ENCODE assay signal across 12 cellular contexts in the genomic region with DNA sequence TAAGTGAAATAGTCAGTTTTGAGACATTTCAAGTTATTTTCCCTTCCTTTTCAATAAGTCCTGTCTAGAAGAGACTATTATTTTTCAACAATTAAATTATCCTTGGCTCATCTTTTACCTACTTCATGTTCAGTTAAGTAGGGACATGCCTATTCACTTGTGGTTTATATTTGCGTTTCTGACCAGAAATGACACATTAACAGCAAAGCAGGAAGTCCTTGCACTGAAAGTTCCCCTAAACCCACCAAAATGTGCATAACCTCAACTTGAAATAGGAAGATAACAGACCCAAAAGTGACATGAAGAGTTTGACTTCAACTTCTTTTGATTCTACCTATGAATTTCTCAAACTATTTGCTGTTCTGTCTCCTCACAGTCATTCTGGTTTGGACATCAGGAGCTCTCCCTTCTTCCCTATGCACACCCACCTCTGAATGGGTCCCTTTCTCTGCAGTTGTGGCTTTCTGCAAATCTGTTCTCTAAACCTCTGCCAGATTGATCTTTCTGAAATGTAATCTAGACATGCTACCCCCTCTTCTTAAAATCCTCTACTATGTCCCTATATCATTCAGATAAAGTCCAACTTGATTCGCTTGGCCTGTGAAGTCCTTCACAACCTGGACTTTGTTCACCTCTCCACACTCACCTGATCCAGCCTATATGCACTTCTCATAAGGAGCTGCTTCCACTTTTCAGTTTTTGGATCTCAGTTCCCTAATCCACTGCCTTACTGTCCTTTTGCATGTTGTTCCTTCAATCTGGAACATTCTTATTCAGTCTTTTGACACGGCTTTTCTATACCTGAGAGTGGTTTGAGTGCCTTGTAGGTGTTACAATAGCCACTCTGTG.
DNase-seq lines count a peak whose midpoint lies in the region; ATAC-seq and TF ChIP-seq lines count a peak whose summit lies in the region.
"Had no signal": no experiment of that assay in that cellular context is flagged by ENCODE, and none has a peak within 500 bp of the region (broad histone marks: within the 10 kb centered on the region; RNA-seq: fewer than 3 reads in every experiment).

No MANE protein-coding gene starts in this region.

- no peak for TF ChIP-seq EP300 in transverse colon (IDR thresholded peaks at IDR 0.05; ENCODE audit: low read depth)

- H3K36me3 ChIP-seq in transverse colon = no peaks in the 10 kb centered on the region
- H3K36me3 ChIP-seq in heart left ventricle = no peaks in the 10 kb centered on the region

- H3K27ac Mint-ChIP-seq in activated B cell treated with CpG ODN at 0.5 μM for 24 hours = peak overlapping the region; percentile 47
- H3K27ac Mint-ChIP-seq in activated naive CD4-positive, alpha-beta T cell treated with anti-CD3 and anti-CD28 coated beads, Interleukin-2, amount 50 U/mL, for 72 hours = no peak overlapping the region
- H3K27ac Mint-ChIP-seq: WTC11 had no signal

- H3K9me3 ChIP-seq in transverse colon (no peaks in the 10 kb centered on the region), heart left ventricle (peaks cover 0 to 4% (median 0%) of the 10 kb centered on the region in 12 donors)

- H3K4me3 ChIP-seq in transverse colon = no peak overlapping the region
- H3K4me3 ChIP-seq in heart left ventricle = no peak overlapping the region

- peak; percentile 83 for ATAC-seq in GM18858 (IDR thresholded peaks at IDR 0.05; ENCODE audit: unreplicated experiment)
- ATAC-seq in GM21528 (IDR thresholded peaks at IDR 0.05; ENCODE audit: low FRiP score, unreplicated experiment) = peak; percentile 97
- peak; percentile 89 for ATAC-seq in HG03095 (IDR thresholded peaks at IDR 0.05; ENCODE audit: unreplicated experiment)
- peak; percentile 70 for ATAC-seq in activated B cell treated with CpG ODN at 0.5 μM for 24 hours (ENCODE audit: low read depth)
- ATAC-seq in activated naive CD4-positive, alpha-beta T cell treated with anti-CD3 and anti-CD28 coated beads, Interleukin-2, amount 50 U/mL, for 72 hours = no peak
- no peak for ATAC-seq in heart left ventricle
- ATAC-seq: WTC11 had no signal

- CTCF ChIA-PET in activated B cell treated with CpG ODN at 0.5 μM for 24 hours (lab: Charles Lee) = no interaction called here

- in situ Hi-C loops in transverse colon (cut with MboI; ENCODE audit: low pct_ligation_motif_present in 1 of 4, low pct_unique_long_range_greater_than_20kb in 1 of 4, low sequenced_read_pairs in 3 of 4) = no loop called here

- no peaks in the 10 kb centered on the region for H3K9me3 Mint-ChIP-seq in activated B cell treated with CpG ODN at 0.5 μM for 24 hours
- peaks cover 6 to 7% of the 10 kb centered on the region in 2 donors for H3K9me3 Mint-ChIP-seq in activated naive CD4-positive, alpha-beta T cell treated with anti-CD3 and anti-CD28 coated beads, Interleukin-2, amount 50 U/mL, for 72 hours

- TF ChIP-seq CTCF in activated B cell treated with CpG ODN at 0.5 μM for 24 hours (IDR thresholded peaks at IDR 0.05) = no peak
- TF ChIP-seq CTCF in transverse colon (IDR thresholded peaks at IDR 0.05) = no peak
- no peak for TF ChIP-seq CTCF in heart left ventricle (IDR thresholded peaks at IDR 0.05)

- H3K4me3 Mint-ChIP-seq in activated B cell treated with CpG ODN at 0.5 μM for 24 hours = no peak overlapping the region
- H3K4me3 Mint-ChIP-seq: WTC11 had no signal

- H3K4me1 ChIP-seq in transverse colon (no peaks in the 10 kb centered on the region), heart left ventricle (no peaks in the 10 kb centered on the region)
- H3K4me1 ChIP-seq: parathyroid adenoma had no signal

- no peaks in the 10 kb centered on the region for H3K27me3 ChIP-seq in transverse colon
- H3K27me3 ChIP-seq in heart left ventricle = no peaks in the 10 kb centered on the region

- DNase-seq in activated B cell treated with CpG ODN at 0.5 μM for 24 hours = no peak
- DNase-seq in activated naive CD4-positive, alpha-beta T cell treated with anti-CD3 and anti-CD28 coated beads, Interleukin-2, amount 50 U/mL, for 72 hours (ENCODE audit: low spot score in 2 of 2) = no peak
- no peak for DNase-seq in islet precursor cell
- DNase-seq in transverse colon = no peak
- DNase-seq in heart left ventricle = no peak
- DNase-seq: activated effector memory CD4-positive, alpha-beta T cell treated with anti-CD3 and anti-CD28 coated beads, Interleukin-2, amount 50 U/mL, for 16 hours; NCI-H2081 treated with DMSO at 0.1 percent for 48 hours had no signal

- H3K4me1 Mint-ChIP-seq in activated B cell treated with CpG ODN at 0.5 μM for 24 hours = peaks cover 11% of the 10 kb centered on the region

- no peaks in the 10 kb centered on the region for H3K27me3 Mint-ChIP-seq in activated B cell treated with CpG ODN at 0.5 μM for 24 hours

- POLR2A ChIA-PET in activated B cell treated with CpG ODN at 0.5 μM for 24 hours (lab: Charles Lee) = no interaction called here

- no peaks in the 10 kb centered on the region for H3K36me3 Mint-ChIP-seq in activated B cell treated with CpG ODN at 0.5 μM for 24 hours (ENCODE audit: low read depth)
- no peaks in the 10 kb centered on the region for H3K36me3 Mint-ChIP-seq in activated naive CD4-positive, alpha-beta T cell treated with anti-CD3 and anti-CD28 coated beads, Interleukin-2, amount 50 U/mL, for 72 hours

- TF ChIP-seq POLR2A in transverse colon (IDR thresholded peaks at IDR 0.05) (no peak), heart left ventricle (IDR thresholded peaks at IDR 0.05) (no peak)

- intact Hi-C loops in activated B cell treated with CpG ODN at 0.5 μM for 24 hours (cut with micrococcal nuclease) = loop anchor here (1.0 to 2.0 kb wide), 2 partner anchors 26 to 43 kb away; no protein-coding TSS in a partner anchor
- intact Hi-C loops in transverse colon (cut with DNase I; ENCODE audit: low total_unique reads) = no loop called here
- intact Hi-C loops in heart left ventricle (cut with DNase I) = no loop called here

- H3K27ac ChIP-seq in transverse colon = no peak overlapping the region
- no peak overlapping the region for H3K27ac ChIP-seq in heart left ventricle
- H3K27ac ChIP-seq: parathyroid adenoma had no signal

- 56 to 57% methylated on average over 3 of the region's 3 CpGs for WGBS in transverse colon (ENCODE audit: low coverage in 1 of 2), 2 donors
- WGBS in heart left ventricle, 4 donors = 58 to 82% (median 76%) methylated on average over 3 of the region's 3 CpGs

Comparison
In these comparisons a context has a peak if more than half of its experiments do, and no peak if none do; other contexts are left out.
1. ATAC-seq: peak in GM18858 (single experiment), GM21528 (single experiment), HG03095 (single experiment) and activated B cell treated with CpG ODN at 0.5 μM for 24 hours (single experiment); none in activated naive CD4-positive, alpha-beta T cell treated with anti-CD3 and anti-CD28 coated beads, Interleukin-2, amount 50 U/mL, for 72 hours (0 of 2) and heart left ventricle (0 of 4).